In the genomic region with DNA sequence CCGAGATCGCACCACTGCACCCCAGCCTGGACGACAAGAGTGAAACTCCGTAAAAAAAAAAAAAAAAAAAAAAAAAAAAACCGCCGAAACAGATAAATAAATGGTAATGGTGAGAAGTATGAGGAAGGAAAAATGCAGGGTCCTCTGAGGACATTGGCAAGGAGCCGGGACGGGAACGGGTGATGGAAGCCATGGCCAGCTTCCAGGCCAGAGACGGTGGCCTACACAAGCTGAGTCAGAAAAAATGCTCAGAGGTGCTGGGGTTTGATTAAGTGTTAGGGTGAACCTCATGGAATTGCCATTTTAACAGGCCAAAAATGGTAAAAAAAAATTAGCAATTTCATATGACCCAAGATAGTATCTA, we compare ENCODE assay signal across 8 cellular contexts. TPM values are rescaled to one million over a fixed set of nuclear protein-coding genes. Genes with fewer than 3 reads are reported as not detected.
DNase-seq lines count a peak whose midpoint lies in the region; ATAC-seq lines count a peak whose summit lies in the region.

No MANE protein-coding gene starts in this region.

- H3K4me1 Mint-ChIP-seq in memory B cell, result peaks cover 25% of the 10 kb centered on the region

- DNase-seq in GM04503 (ENCODE audit: low read depth) (peak; percentile 81), NT2/D1 (ENCODE audit: low read depth, low spot score) (no peak), dedifferentiated amniotic fluid mesenchymal stem cell (ENCODE audit: extremely low spot score) (peak; percentile 64), memory B cell (ENCODE audit: low spot score in 2 of 2) (no peak), ureter (ENCODE audit: low spot score) (peak; percentile 83)

- H3K4me3 ChIP-seq in NT2/D1 (ENCODE audit: insufficient read length, low read depth), result peak overlapping the region; percentile 39

- H3K9ac ChIP-seq in NT2/D1 (ENCODE audit: insufficient read length, low read depth), result peak overlapping the region; percentile 16

- no peak for ATAC-seq in memory B cell (ENCODE audit: low read depth)
- ATAC-seq in GM19328 (IDR thresholded peaks at IDR 0.05; ENCODE audit: unreplicated experiment), result no peak
- ATAC-seq in GM18907 (IDR thresholded peaks at IDR 0.05; ENCODE audit: unreplicated experiment), result no peak
- no peak for ATAC-seq in GM19467 (IDR thresholded peaks at IDR 0.05; ENCODE audit: unreplicated experiment)

- no peaks in the 10 kb centered on the region for H3K27me3 ChIP-seq in NT2/D1 (ENCODE audit: insufficient read depth, insufficient read length)

- no peaks in the 10 kb centered on the region for H3K36me3 Mint-ChIP-seq in memory B cell

- no peaks in the 10 kb centered on the region for H3K9me3 Mint-ChIP-seq in memory B cell

- peak overlapping the region; percentile 88 for H3K27ac Mint-ChIP-seq in memory B cell

- H3K27me3 Mint-ChIP-seq in memory B cell, result no peaks in the 10 kb centered on the region

- peak overlapping the region; percentile 94 for H3K4me3 Mint-ChIP-seq in memory B cell

- peaks cover 3% of the 10 kb centered on the region for H3K4me1 ChIP-seq in NT2/D1 (ENCODE audit: insufficient read depth, insufficient read length)

- no peaks in the 10 kb centered on the region for H3K9me3 ChIP-seq in NT2/D1 (ENCODE audit: insufficient read depth, low read length)

- no peaks in the 10 kb centered on the region for H3K36me3 ChIP-seq in NT2/D1 (ENCODE audit: insufficient read depth, insufficient read length, low read length)

RNA-seq across cellular contexts. Expression of a gene that starts 0.9 kb away (rescaled TPM):
- 8.1 TPM for total RNA-seq in ureter

RNA-seq across cellular contexts. Expression of a gene that starts 20.1 kb away (rescaled TPM):
- 78.2 TPM for total RNA-seq in ureter

RNA-seq across cellular contexts. Expression of a gene that starts 30.0 kb away (rescaled TPM):
- total RNA-seq in ureter, result 50.7 TPM

Comparison
In these comparisons a context has a peak if more than half of its experiments do, and no peak if none do; other contexts are left out.
1. DNase-seq: peak in GM04503 (single experiment), dedifferentiated amniotic fluid mesenchymal stem cell (single experiment) and ureter (single experiment); none in NT2/D1 (single experiment) and memory B cell (0 of 2).